1 cellular context compared by ENCODE assay signal in the genomic region with DNA sequence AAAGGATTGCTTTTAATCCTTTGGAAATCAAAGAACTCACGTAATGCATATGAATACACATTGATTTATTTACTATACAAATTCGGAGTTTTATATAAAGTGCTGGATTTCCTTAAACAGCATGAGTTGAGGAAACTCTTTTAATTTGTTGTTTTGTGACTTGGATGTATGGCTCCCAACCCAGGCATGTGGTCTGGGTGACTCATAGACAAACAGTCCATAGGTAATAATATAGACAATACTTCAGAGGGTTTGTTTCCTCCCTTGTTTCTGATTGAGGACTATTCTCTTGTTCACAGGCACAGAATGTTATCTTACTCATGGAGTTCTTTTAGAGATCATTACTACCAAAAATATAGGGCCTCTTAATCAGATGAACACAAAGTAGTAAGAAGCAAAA.
TF ChIP-seq lines count a peak whose summit lies in the region.

No MANE protein-coding gene starts in this region.

TF ChIP-seq in IMR-90, 13 proteins besides CTCF, POLR2A, EP300 and RAD21:
- no peak for TF ChIP-seq NFE2L2 (IDR thresholded peaks at IDR 0.05; ENCODE audit: low read depth, low read length)
- no peak for TF ChIP-seq RCOR1 (IDR thresholded peaks at IDR 0.05; ENCODE audit: insufficient replicate concordance, low read length)
- no peak for TF ChIP-seq RFX5 (IDR thresholded peaks at IDR 0.05; ENCODE audit: low read depth, low read length)
- TF ChIP-seq, protein P1, sequence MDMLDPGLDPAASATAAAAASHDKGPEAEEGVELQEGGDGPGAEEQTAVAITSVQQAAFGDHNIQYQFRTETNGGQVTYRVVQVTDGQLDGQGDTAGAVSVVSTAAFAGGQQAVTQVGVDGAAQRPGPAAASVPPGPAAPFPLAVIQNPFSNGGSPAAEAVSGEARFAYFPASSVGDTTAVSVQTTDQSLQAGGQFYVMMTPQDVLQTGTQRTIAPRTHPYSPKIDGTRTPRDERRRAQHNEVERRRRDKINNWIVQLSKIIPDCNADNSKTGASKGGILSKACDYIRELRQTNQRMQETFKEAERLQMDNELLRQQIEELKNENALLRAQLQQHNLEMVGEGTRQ (IDR thresholded peaks at IDR 0.05; ENCODE audit: low read depth, low read length) = no peak
